ENCODE assay signal across 3 cellular contexts in the genomic region with DNA sequence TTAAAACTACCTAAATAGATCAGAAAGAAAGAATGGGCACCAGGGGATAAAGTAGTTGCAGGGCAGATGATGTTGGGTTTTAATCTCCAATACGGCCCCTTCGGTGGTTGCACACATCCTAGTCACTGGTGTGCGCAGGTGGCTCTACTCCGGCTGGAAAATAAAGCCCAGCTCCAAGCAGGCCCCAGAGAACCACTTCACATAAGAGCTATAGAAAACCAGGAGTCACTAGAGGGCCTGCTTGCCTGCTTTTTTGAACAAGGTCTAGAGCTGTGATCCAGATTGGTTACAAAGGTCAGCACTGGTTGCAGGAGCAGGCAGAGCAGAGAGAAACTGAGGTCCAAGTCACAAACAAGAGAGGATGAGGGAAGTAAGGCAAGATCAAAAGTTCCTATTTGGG.
TF ChIP-seq lines count a peak whose summit lies in the region.

No MANE protein-coding gene starts in this region.

TF ChIP-seq in GM23338, 12 proteins besides CTCF, POLR2A, EP300 and RAD21 (continued from another document):
- TF ChIP-seq, protein P1, sequence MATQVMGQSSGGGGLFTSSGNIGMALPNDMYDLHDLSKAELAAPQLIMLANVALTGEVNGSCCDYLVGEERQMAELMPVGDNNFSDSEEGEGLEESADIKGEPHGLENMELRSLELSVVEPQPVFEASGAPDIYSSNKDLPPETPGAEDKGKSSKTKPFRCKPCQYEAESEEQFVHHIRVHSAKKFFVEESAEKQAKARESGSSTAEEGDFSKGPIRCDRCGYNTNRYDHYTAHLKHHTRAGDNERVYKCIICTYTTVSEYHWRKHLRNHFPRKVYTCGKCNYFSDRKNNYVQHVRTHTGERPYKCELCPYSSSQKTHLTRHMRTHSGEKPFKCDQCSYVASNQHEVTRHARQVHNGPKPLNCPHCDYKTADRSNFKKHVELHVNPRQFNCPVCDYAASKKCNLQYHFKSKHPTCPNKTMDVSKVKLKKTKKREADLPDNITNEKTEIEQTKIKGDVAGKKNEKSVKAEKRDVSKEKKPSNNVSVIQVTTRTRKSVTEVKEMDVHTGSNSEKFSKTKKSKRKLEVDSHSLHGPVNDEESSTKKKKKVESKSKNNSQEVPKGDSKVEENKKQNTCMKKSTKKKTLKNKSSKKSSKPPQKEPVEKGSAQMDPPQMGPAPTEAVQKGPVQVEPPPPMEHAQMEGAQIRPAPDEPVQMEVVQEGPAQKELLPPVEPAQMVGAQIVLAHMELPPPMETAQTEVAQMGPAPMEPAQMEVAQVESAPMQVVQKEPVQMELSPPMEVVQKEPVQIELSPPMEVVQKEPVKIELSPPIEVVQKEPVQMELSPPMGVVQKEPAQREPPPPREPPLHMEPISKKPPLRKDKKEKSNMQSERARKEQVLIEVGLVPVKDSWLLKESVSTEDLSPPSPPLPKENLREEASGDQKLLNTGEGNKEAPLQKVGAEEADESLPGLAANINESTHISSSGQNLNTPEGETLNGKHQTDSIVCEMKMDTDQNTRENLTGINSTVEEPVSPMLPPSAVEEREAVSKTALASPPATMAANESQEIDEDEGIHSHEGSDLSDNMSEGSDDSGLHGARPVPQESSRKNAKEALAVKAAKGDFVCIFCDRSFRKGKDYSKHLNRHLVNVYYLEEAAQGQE (IDR thresholded peaks at IDR 0.05; ENCODE audit: unreplicated experiment): no peak
- TF ChIP-seq EZH2phosphoT487 (IDR thresholded peaks at IDR 0.05; ENCODE audit: unreplicated experiment) (no peak), CREB1 (CRISPR knock-in tag; IDR thresholded peaks at IDR 0.05; ENCODE audit: low read depth) (no peak), JUNB (IDR thresholded peaks at IDR 0.05; ENCODE audit: unreplicated experiment) (no peak), ZNF331 (CRISPR knock-in tag; IDR thresholded peaks at IDR 0.05; ENCODE audit: low read depth) (no peak)
- TF ChIP-seq, protein P2, sequence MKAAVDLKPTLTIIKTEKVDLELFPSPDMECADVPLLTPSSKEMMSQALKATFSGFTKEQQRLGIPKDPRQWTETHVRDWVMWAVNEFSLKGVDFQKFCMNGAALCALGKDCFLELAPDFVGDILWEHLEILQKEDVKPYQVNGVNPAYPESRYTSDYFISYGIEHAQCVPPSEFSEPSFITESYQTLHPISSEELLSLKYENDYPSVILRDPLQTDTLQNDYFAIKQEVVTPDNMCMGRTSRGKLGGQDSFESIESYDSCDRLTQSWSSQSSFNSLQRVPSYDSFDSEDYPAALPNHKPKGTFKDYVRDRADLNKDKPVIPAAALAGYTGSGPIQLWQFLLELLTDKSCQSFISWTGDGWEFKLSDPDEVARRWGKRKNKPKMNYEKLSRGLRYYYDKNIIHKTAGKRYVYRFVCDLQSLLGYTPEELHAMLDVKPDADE (IDR thresholded peaks at IDR 0.05): no peak
TF ChIP-seq in GM23338: peak in this region for 0.

TF ChIP-seq in K562, 482 proteins besides CTCF, POLR2A, EP300 and RAD21 (continues in another document):
- TF ChIP-seq, protein P3, sequence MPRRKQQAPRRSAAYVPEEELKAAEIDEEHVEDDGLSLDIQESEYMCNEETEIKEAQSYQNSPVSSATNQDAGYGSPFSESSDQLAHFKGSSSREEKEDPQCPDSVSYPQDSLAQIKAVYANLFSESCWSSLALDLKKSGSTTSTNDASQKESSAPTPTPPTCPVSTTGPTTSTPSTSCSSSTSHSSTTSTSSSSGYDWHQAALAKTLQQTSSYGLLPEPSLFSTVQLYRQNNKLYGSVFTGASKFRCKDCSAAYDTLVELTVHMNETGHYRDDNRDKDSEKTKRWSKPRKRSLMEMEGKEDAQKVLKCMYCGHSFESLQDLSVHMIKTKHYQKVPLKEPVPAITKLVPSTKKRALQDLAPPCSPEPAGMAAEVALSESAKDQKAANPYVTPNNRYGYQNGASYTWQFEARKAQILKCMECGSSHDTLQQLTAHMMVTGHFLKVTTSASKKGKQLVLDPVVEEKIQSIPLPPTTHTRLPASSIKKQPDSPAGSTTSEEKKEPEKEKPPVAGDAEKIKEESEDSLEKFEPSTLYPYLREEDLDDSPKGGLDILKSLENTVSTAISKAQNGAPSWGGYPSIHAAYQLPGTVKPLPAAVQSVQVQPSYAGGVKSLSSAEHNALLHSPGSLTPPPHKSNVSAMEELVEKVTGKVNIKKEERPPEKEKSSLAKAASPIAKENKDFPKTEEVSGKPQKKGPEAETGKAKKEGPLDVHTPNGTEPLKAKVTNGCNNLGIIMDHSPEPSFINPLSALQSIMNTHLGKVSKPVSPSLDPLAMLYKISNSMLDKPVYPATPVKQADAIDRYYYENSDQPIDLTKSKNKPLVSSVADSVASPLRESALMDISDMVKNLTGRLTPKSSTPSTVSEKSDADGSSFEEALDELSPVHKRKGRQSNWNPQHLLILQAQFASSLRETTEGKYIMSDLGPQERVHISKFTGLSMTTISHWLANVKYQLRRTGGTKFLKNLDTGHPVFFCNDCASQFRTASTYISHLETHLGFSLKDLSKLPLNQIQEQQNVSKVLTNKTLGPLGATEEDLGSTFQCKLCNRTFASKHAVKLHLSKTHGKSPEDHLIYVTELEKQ (CRISPR knock-in tag; IDR thresholded peaks at IDR 0.05): no peak
- TF ChIP-seq GABPA (tag; conservative IDR thresholded peaks at IDR 0.05; ENCODE audit: low read depth): peak; percentile 47; the same call in 1 of the 2 replicates

TF ChIP-seq in SK-N-SH treated with all-trans-retinoic acid at 6 μM for 48 hours, 23 proteins besides CTCF, POLR2A, EP300 and RAD21 (continued from another document):
- TF ChIP-seq TCF4 (CRISPR knock-in tag; IDR thresholded peaks at IDR 0.05; ENCODE audit: borderline replicate concordance) (no peak), ARNTL (CRISPR knock-in tag; IDR thresholded peaks at IDR 0.05; ENCODE audit: borderline replicate concordance, low read depth) (no peak)
